19 cellular contexts compared by ENCODE assay signal in the genomic region with DNA sequence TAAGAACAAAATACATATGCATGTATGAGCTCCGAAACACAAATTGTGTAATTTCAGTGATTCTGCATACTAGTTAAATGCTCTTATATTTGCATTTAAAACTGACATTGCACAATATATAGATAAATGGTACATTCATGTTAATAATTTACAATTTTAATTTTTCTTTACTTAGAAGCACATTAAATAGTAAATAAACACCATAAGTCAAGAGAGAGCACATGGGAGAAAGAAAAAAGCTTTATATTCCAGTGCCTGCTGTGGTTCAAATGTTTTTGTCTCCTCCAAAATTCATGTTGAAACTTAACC.
DNase-seq lines count a peak whose midpoint lies in the region; ATAC-seq and TF ChIP-seq lines count a peak whose summit lies in the region.
"Had no signal": no experiment of that assay in that cellular context is flagged by ENCODE, and none has a peak within 500 bp of the region (broad histone marks: within the 10 kb centered on the region; RNA-seq: fewer than 3 reads in every experiment).

No MANE protein-coding gene starts in this region.

- peaks cover 3% of the 10 kb centered on the region for H3K36me3 Mint-ChIP-seq in T-helper 2 cell treated with Interferon-gamma antibody and Interleukin-4, amounts not matched to agents 5 μg/mL and 100 μg/mL, for 36 hours (ENCODE audit: low read depth)
- H3K36me3 Mint-ChIP-seq in CD4-positive, alpha-beta memory T cell = no peaks in the 10 kb centered on the region
- H3K36me3 Mint-ChIP-seq in activated CD8-positive, alpha-beta T cell treated with anti-CD3 and anti-CD28 coated beads for 36 hours (ENCODE audit: low read depth) = peaks cover 2% of the 10 kb centered on the region

- no peak overlapping the region for H2AFZ ChIP-seq in PC-3 (ENCODE audit: low read length)

- H4K20me1 ChIP-seq in PC-3 (ENCODE audit: low read length) = no peaks in the 10 kb centered on the region
- H4K20me1 ChIP-seq: BLaER1 had no signal

- no peaks in the 10 kb centered on the region for H3K9me3 ChIP-seq in CD4-positive, alpha-beta memory T cell (ENCODE audit: control insufficient read depth in 1 of 2, low read length in 2 of 2)
- no peaks in the 10 kb centered on the region for H3K9me3 ChIP-seq in endocrine pancreas (ENCODE audit: control insufficient read depth, low read length)
- H3K9me3 ChIP-seq in PC-3 (ENCODE audit: low read length) = no peaks in the 10 kb centered on the region
- H3K9me3 ChIP-seq: prostate gland, SJCRH30 had no signal

- H3K4me1 ChIP-seq in CD4-positive, alpha-beta memory T cell (ENCODE audit: insufficient read depth, low read length) = peaks cover 69% of the 10 kb centered on the region
- H3K4me1 ChIP-seq in endocrine pancreas (ENCODE audit: control insufficient read depth, insufficient read depth, low read length) (no peaks in the 10 kb centered on the region), PC-3 (ENCODE audit: insufficient read depth, low read length) (peaks cover 16% of the 10 kb centered on the region; the same call in 1 of the 2 replicates)
- H3K4me1 ChIP-seq: prostate gland had no signal

- CTCF ChIA-PET in CD4-positive, alpha-beta memory T cell (lab: Charles Lee; ENCODE audit: partially characterized antibody) = interaction anchor here (0.9 kb wide), 1 partner anchor 43 kb away, joined by 3 read pairs; no protein-coding TSS in a partner anchor
- CTCF ChIA-PET in activated CD8-positive, alpha-beta T cell treated with anti-CD3 and anti-CD28 coated beads for 36 hours (lab: Charles Lee) = interaction anchor here (2.3 kb wide), 1 partner anchor 40 kb away, joined by 5 read pairs; no protein-coding TSS in a partner anchor
- CTCF ChIA-PET in PC-3 (lab: Charles Lee) = no interaction called here

- no peaks in the 10 kb centered on the region for H3F3A ChIP-seq in PC-3 (ENCODE audit: low read length, unreplicated experiment)

- no peaks in the 10 kb centered on the region for H3K79me2 ChIP-seq in PC-3 (ENCODE audit: low read length)

- H3K4me3 Mint-ChIP-seq in T-helper 2 cell treated with Interferon-gamma antibody and Interleukin-4, amounts not matched to agents 5 μg/mL and 100 μg/mL, for 36 hours = peak overlapping the region; percentile 80
- peak overlapping the region; percentile 79 to 89 (median 84) for H3K4me3 Mint-ChIP-seq in CD4-positive, alpha-beta memory T cell
- H3K4me3 Mint-ChIP-seq in activated CD8-positive, alpha-beta T cell treated with anti-CD3 and anti-CD28 coated beads for 36 hours = peak overlapping the region; percentile 64
- H3K4me3 Mint-ChIP-seq: neural crest cell had no signal

- BruUV-seq in PC-3 (replicated peaks; lab: Mats Ljungman, UMichigan) = no TSS peak

- ATAC-seq in activated CD8-positive, alpha-beta T cell treated with anti-CD3 and anti-CD28 coated beads for 36 hours = no peak
- ATAC-seq in PC-3 = no peak
- ATAC-seq: left lobe of liver, Panc1 had no signal

- peaks cover 45% of the 10 kb centered on the region for H3K4me1 Mint-ChIP-seq in T-helper 2 cell treated with Interferon-gamma antibody and Interleukin-4, amounts not matched to agents 5 μg/mL and 100 μg/mL, for 36 hours (ENCODE audit: low read depth)
- H3K4me1 Mint-ChIP-seq in CD4-positive, alpha-beta memory T cell = peaks cover 34 to 59% (median 47%) of the 10 kb centered on the region in 4 donors
- peaks cover 45% of the 10 kb centered on the region for H3K4me1 Mint-ChIP-seq in activated CD8-positive, alpha-beta T cell treated with anti-CD3 and anti-CD28 coated beads for 36 hours (ENCODE audit: low read depth)

- H3K9ac ChIP-seq in endocrine pancreas (ENCODE audit: control insufficient read depth, insufficient read depth, low read length) (no peak overlapping the region), PC-3 (ENCODE audit: low read length) (no peak overlapping the region)
- H3K9ac ChIP-seq: BLaER1 had no signal

- no peaks in the 10 kb centered on the region for H3K9me2 ChIP-seq in PC-3 (replicated peaks; ENCODE audit: low read length)

- H3K27ac ChIP-seq in CD4-positive, alpha-beta memory T cell (ENCODE audit: low read depth, low read length) = peak overlapping the region; percentile 41
- no peak overlapping the region for H3K27ac ChIP-seq in PC-3 (ENCODE audit: low read length)
- H3K27ac ChIP-seq: BLaER1, prostate gland, SJCRH30 had no signal

- H3K4me2 ChIP-seq in PC-3 (ENCODE audit: low read length) = no peak overlapping the region
- H3K4me2 ChIP-seq: BLaER1 had no signal

- H3K27me3 Mint-ChIP-seq in T-helper 2 cell treated with Interferon-gamma antibody and Interleukin-4, amounts not matched to agents 5 μg/mL and 100 μg/mL, for 36 hours (ENCODE audit: low read depth) = no peaks in the 10 kb centered on the region
- H3K27me3 Mint-ChIP-seq in CD4-positive, alpha-beta memory T cell = no peaks in the 10 kb centered on the region
- H3K27me3 Mint-ChIP-seq in activated CD8-positive, alpha-beta T cell treated with anti-CD3 and anti-CD28 coated beads for 36 hours = no peaks in the 10 kb centered on the region

- H3K27ac Mint-ChIP-seq in T-helper 2 cell treated with Interferon-gamma antibody and Interleukin-4, amounts not matched to agents 5 μg/mL and 100 μg/mL, for 36 hours = peak overlapping the region; percentile 99
- H3K27ac Mint-ChIP-seq in CD4-positive, alpha-beta memory T cell = peak overlapping the region; percentile 90 to 98 (median 96)
- peak overlapping the region; percentile 96 for H3K27ac Mint-ChIP-seq in activated CD8-positive, alpha-beta T cell treated with anti-CD3 and anti-CD28 coated beads for 36 hours

- no peak for DNase-seq in T-helper 2 cell treated with Interferon-gamma antibody and Interleukin-4, amounts not matched to agents 5 μg/mL and 100 μg/mL, for 36 hours (ENCODE audit: low spot score)
- DNase-seq in T-helper 2 cell = no peak
- no peak for DNase-seq in CD4-positive, alpha-beta memory T cell
- DNase-seq in activated CD8-positive, alpha-beta T cell treated with anti-CD3 and anti-CD28 coated beads for 36 hours = no peak
- DNase-seq in PC-3 = no peak
- no peak for DNase-seq in NCI-H1694 treated with DMSO at 0.1 percent for 48 hours (lab: John Stamatoyannopoulos, UW)
- no peak for DNase-seq in NCI-H2171 treated with DMSO at 0.1 percent for 48 hours (lab: John Stamatoyannopoulos, UW)
- DNase-seq: DMS153; effector CD4-positive, alpha-beta T cell; midbrain; NCI-H187; SJCRH30; stimulated activated CD4-positive, alpha-beta T cell treated with anti-CD3 and anti-CD28 coated beads, Interleukin-2, amount 100 ng/mL, for 48 hours had no signal

- peak overlapping the region in 1 of 2 donors; percentile 48 for H3K4me3 ChIP-seq in CD4-positive, alpha-beta memory T cell (ENCODE audit: low read length in 2 of 2)
- H3K4me3 ChIP-seq in endocrine pancreas (ENCODE audit: control insufficient read depth, insufficient read depth, low read length) (peak overlapping the region; percentile 86), PC-3 (ENCODE audit: low read length) (no peak overlapping the region)
- H3K4me3 ChIP-seq: BLaER1, prostate gland, SJCRH30 had no signal

- H3K27me3 ChIP-seq in CD4-positive, alpha-beta memory T cell (ENCODE audit: insufficient read depth, low read length) = no peaks in the 10 kb centered on the region
- no peaks in the 10 kb centered on the region for H3K27me3 ChIP-seq in endocrine pancreas (ENCODE audit: control insufficient read depth, insufficient read depth, low read length)
- no peaks in the 10 kb centered on the region for H3K27me3 ChIP-seq in PC-3 (ENCODE audit: low read length)
- H3K27me3 ChIP-seq: BLaER1, SJCRH30 had no signal

- no peaks in the 10 kb centered on the region for H3K9me3 Mint-ChIP-seq in T-helper 2 cell treated with Interferon-gamma antibody and Interleukin-4, amounts not matched to agents 5 μg/mL and 100 μg/mL, for 36 hours
- peaks cover 0 to 3% (median 0%) of the 10 kb centered on the region in 8 donors for H3K9me3 Mint-ChIP-seq in CD4-positive, alpha-beta memory T cell
- H3K9me3 Mint-ChIP-seq in activated CD8-positive, alpha-beta T cell treated with anti-CD3 and anti-CD28 coated beads for 36 hours = peaks cover 3% of the 10 kb centered on the region

- intact Hi-C loops in CD4-positive, alpha-beta memory T cell (cut with micrococcal nuclease) = loop anchor here (2.0 to 5.0 kb wide), 2 partner anchors 42 to 80 kb away; no protein-coding TSS in a partner anchor
- intact Hi-C loops in activated CD8-positive, alpha-beta T cell treated with anti-CD3 and anti-CD28 coated beads for 36 hours (cut with micrococcal nuclease) = loop anchor here (5.0 kb wide), 2 partner anchors 83 to 98 kb away; no protein-coding TSS in a partner anchor
- intact Hi-C loops in PC-3 (cut with micrococcal nuclease) = loop anchor here (5.0 kb wide), 1 partner anchor 33 kb away; no protein-coding TSS in a partner anchor

- no peaks in the 10 kb centered on the region for H3K36me3 ChIP-seq in CD4-positive, alpha-beta memory T cell (ENCODE audit: insufficient read depth, low read length)
- H3K36me3 ChIP-seq in endocrine pancreas (ENCODE audit: control insufficient read depth, insufficient read depth, low read length) (peaks cover 5% of the 10 kb centered on the region), PC-3 (ENCODE audit: low read depth, low read length) (no peaks in the 10 kb centered on the region)
- H3K36me3 ChIP-seq: BLaER1, prostate gland, SJCRH30 had no signal

- POLR2A ChIA-PET in CD4-positive, alpha-beta memory T cell (lab: Charles Lee; ENCODE audit: partially characterized antibody) = interaction anchor here (1.1 to 3.7 kb wide), 8 partner anchors 9 to 401 kb away, joined by 4 to 24 read pairs (median 6); partner anchors contain the start of gene BCOR
- POLR2A ChIA-PET in activated CD8-positive, alpha-beta T cell treated with anti-CD3 and anti-CD28 coated beads for 36 hours (lab: Charles Lee) = interaction anchor here (0.8 kb wide), 1 partner anchor 85 kb away, joined by 4 read pairs; no protein-coding TSS in a partner anchor
- POLR2A ChIA-PET in PC-3 (lab: Charles Lee; ENCODE audit: unreplicated experiment) = no interaction called here

- TF ChIP-seq CTCF in activated CD8-positive, alpha-beta T cell treated with anti-CD3 and anti-CD28 coated beads for 36 hours (IDR thresholded peaks at IDR 0.05) = no peak
- no peak for TF ChIP-seq CTCF in PC-3 (conservative IDR thresholded peaks at IDR 0.05; ENCODE audit: low read depth, low read length)
